Comparison of ENCODE assay signal across 8 cellular contexts in the genomic region with DNA sequence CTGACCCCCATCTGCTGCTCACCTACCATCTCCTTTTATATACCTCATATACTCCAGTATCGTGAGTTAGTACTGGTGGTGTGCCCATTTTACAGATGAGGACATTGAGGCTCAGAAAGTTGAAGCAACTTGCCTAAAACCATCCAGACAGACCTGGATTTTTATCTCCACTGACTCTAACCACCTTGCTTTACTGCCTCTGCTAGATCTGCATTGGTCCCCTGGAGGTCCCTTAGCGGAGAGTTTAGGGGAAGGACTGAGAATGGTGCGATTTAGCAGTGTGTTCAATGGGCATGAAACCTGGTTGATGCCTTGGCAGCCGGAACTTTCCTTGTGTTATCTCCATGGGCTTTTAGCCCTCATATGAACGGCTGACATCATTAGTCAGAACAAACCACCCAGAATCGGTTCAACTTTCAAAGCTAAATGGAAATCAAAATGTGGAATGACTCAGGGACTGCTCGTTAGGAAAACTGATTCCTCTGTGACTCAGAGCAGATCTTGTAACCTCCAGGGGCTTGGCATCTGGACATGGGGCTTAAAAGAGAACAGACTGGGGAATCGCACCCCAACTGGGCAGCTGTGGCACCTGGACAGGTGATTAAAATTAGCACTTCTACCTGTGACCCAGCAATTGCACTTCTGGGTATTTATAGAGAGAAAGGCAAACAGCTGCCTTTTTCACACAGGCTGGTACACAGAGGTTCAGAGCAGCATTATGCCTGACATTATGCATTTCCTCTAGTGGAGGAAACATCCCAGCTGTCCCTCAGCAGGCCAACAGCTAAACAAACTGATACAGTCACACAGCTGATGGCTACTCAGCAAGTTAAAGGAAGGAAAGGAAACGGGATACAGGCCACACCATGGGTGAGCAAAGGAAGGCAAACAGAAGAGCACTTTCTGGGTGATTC. TPM values are rescaled to one million over a fixed set of nuclear protein-coding genes. Genes with fewer than 3 reads are reported as not detected.
DNase-seq lines count a peak whose midpoint lies in the region; ATAC-seq and TF ChIP-seq lines count a peak whose summit lies in the region.

No MANE protein-coding gene starts in this region.

- intact Hi-C loops in heart left ventricle (cut with DNase I) (no loop called here), stomach (cut with DNase I; ENCODE audit: low total_unique reads) (no loop called here)

- H3K4me3 Mint-ChIP-seq in T-cell = no peak overlapping the region

- H3K4me3 ChIP-seq in heart left ventricle (no peak overlapping the region), stomach (no peak overlapping the region)

- H3K4me1 Mint-ChIP-seq in T-cell = peaks cover 0 to under 1% (median 0%) of the 10 kb centered on the region in 3 donors

- no peak overlapping the region for H3K27ac Mint-ChIP-seq in T-cell

- H3K9me3 Mint-ChIP-seq in T-cell = no peaks in the 10 kb centered on the region

- H3K27ac ChIP-seq in heart left ventricle = peak overlapping the region in 10 of 12 donors; percentile 1 to 79 (median 45)
- peak overlapping the region; percentile 71 to 89 (median 81) for H3K27ac ChIP-seq in stomach

- DNase-seq in HT-29 (ENCODE audit: low spot score) = peak; percentile 16
- DNase-seq in heart left ventricle = no peak
- DNase-seq in stomach = no peak
- DNase-seq in T-cell = no peak
- DNase-seq in 8988T = no peak

- no peak for TF ChIP-seq EP300 in stomach (IDR thresholded peaks at IDR 0.05)

- H3K27me3 ChIP-seq in heart left ventricle = no peaks in the 10 kb centered on the region
- H3K27me3 ChIP-seq in stomach = no peaks in the 10 kb centered on the region

- TF ChIP-seq POLR2A in heart left ventricle (IDR thresholded peaks at IDR 0.05) = no peak
- TF ChIP-seq POLR2A in stomach (IDR thresholded peaks at IDR 0.05) = no peak

- peaks cover 34 to 43% of the 10 kb centered on the region in 2 donors for H3K27me3 Mint-ChIP-seq in T-cell

- WGBS in heart left ventricle, 4 donors = 59 to 66% (median 62%) methylated on average over 9 of the region's 9 CpGs
- WGBS in stomach, 5 donors = 30 to 38% (median 36%) methylated on average over 9 of the region's 9 CpGs

- ATAC-seq in SK-N-SH treated with all-trans-retinoic acid at 6 μM for 48 hours (peak; percentile 91), heart left ventricle (peak in 3 of 4 donors; percentile 71 to 91 (median 90)), HG02885 (IDR thresholded peaks at IDR 0.05; ENCODE audit: poor library complexity, unreplicated experiment) (no peak), HG03521 (IDR thresholded peaks at IDR 0.05; ENCODE audit: unreplicated experiment) (no peak), T-cell (replicated peaks in 1 of 4) (no peak)

- no peaks in the 10 kb centered on the region for H3K36me3 ChIP-seq in heart left ventricle
- H3K36me3 ChIP-seq in stomach = no peaks in the 10 kb centered on the region

- TF ChIP-seq CTCF in heart left ventricle (IDR thresholded peaks at IDR 0.05) (no peak), stomach (IDR thresholded peaks at IDR 0.05) (no peak)

- POLR2A ChIA-PET in T-cell (lab: Charles Lee) = no interaction called here

- peaks cover 0 to 38% (median 7%) of the 10 kb centered on the region in 12 donors for H3K4me1 ChIP-seq in heart left ventricle
- peaks cover 53 to 87% (median 80%) of the 10 kb centered on the region in 4 donors for H3K4me1 ChIP-seq in stomach

- CTCF ChIA-PET in T-cell (lab: Charles Lee) = no interaction called here

- H3K9me3 ChIP-seq in heart left ventricle = no peaks in the 10 kb centered on the region
- no peaks in the 10 kb centered on the region for H3K9me3 ChIP-seq in stomach

- no peaks in the 10 kb centered on the region for H3K36me3 Mint-ChIP-seq in T-cell

TF ChIP-seq in SK-N-SH treated with all-trans-retinoic acid at 6 μM for 48 hours, 23 proteins besides CTCF, POLR2A, EP300 and RAD21:
- TF ChIP-seq, protein P1, sequence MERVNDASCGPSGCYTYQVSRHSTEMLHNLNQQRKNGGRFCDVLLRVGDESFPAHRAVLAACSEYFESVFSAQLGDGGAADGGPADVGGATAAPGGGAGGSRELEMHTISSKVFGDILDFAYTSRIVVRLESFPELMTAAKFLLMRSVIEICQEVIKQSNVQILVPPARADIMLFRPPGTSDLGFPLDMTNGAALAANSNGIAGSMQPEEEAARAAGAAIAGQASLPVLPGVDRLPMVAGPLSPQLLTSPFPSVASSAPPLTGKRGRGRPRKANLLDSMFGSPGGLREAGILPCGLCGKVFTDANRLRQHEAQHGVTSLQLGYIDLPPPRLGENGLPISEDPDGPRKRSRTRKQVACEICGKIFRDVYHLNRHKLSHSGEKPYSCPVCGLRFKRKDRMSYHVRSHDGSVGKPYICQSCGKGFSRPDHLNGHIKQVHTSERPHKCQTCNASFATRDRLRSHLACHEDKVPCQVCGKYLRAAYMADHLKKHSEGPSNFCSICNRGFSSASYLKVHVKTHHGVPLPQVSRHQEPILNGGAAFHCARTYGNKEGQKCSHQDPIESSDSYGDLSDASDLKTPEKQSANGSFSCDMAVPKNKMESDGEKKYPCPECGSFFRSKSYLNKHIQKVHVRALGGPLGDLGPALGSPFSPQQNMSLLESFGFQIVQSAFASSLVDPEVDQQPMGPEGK (CRISPR knock-in tag; IDR thresholded peaks at IDR 0.05; ENCODE audit: borderline replicate concordance) = no peak
- peak; percentile 61 for TF ChIP-seq ISL1 (CRISPR knock-in tag; IDR thresholded peaks at IDR 0.05)
- TF ChIP-seq ARNTL (CRISPR knock-in tag; IDR thresholded peaks at IDR 0.05; ENCODE audit: borderline replicate concordance, low read depth) = no peak
- TF ChIP-seq ZNF565 (CRISPR knock-in tag; conservative IDR thresholded peaks at IDR 0.05; ENCODE audit: low read depth) = no peak
- peak; percentile 24; the same call in 1 of the 2 replicates for TF ChIP-seq ZFP3 (CRISPR knock-in tag; IDR thresholded peaks at IDR 0.05)

RNA-seq across cellular contexts. Expression of gene TMEM51, which starts 25.3 kb away (rescaled TPM):
- 23.5 and 24.7 TPM in 2 replicates for total RNA-seq in HT-29 (2014; rRNA removed; shearing (Covaris generic))
- 1 to 10 TPM; 2.0 to 9.5 (median 3.8) TPM for total RNA-seq in heart left ventricle
- polyA plus RNA-seq in heart left ventricle = 1 to 10 TPM; 3.5 to 3.8 TPM
- total RNA-seq in stomach = 10 to 100 TPM in 4 of 5 donors, 1 to 10 TPM in 1; 1.2 to 32.2 (median 13.8) TPM
- 10 to 100 TPM; 13.6 to 18.2 (median 17.2) TPM for polyA plus RNA-seq in stomach
- under 1 TPM in 2 of 5 donors, not detected in 3; 0.23 to 0.26 TPM for total RNA-seq in T-cell

Comparison
In these comparisons a context has a peak if more than half of its experiments do, and no peak if none do; other contexts are left out.
1. ATAC-seq: peak in SK-N-SH treated with all-trans-retinoic acid at 6 μM for 48 hours (single experiment) and heart left ventricle (3 of 4); none in HG02885 (single experiment), HG03521 (single experiment) and T-cell (0 of 4).